1 cellular context compared by ENCODE assay signal in the genomic region with DNA sequence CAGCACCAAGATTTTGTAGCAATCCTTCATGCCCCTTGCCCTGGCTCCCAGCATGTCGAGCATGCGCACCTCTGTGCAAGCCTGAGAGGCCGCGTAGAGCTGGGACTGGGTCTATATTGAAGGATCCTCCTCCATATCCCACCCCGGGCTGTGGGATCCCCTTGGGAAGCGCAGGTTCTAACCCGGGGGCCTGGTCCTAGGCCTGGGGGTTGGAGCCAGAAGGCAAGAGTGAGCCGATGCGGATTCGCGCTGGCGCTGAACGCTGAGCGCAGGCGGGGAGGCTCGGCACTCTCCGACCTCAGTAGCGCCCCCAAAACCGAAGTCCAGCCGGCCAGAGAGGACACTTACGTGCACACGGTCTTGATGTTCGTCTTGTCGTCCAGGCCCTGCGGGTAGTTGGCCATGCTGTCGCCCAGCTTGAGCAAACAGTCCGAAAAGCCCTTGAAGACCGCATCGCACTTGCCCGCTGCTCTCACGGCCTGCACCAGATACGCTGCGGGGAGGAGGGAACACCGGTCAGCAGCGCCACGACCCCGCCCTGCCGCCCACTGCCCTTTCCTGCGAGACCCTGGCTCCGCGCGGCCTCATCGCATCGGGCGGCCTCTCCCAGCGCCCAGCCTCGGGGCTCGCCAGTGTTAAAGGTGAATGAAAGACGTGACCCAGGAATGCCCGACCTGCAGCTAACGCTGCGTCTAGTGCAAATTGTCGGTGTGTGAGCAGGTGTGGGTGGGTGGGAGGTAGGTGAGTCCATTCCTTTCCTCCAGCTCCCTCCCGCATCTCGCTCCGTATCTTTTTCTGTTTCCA.
TF ChIP-seq lines count a peak whose summit lies in the region.

No MANE protein-coding gene starts in this region.

TF ChIP-seq in IMR-90, 13 proteins besides CTCF, POLR2A, EP300 and RAD21 (continued from another document):
- TF ChIP-seq BHLHE40 (IDR thresholded peaks at IDR 0.05; ENCODE audit: low read depth, low read length) (no peak), MAFK (IDR thresholded peaks at IDR 0.05; ENCODE audit: low read depth, low read length) (no peak), RCOR1 (IDR thresholded peaks at IDR 0.05; ENCODE audit: insufficient replicate concordance, low read length) (no peak), FOS (IDR thresholded peaks at IDR 0.05; ENCODE audit: low read depth, low read length) (no peak), MXI1 (IDR thresholded peaks at IDR 0.05; ENCODE audit: borderline replicate concordance, low read depth, low read length) (no peak), CEBPB (IDR thresholded peaks at IDR 0.05; ENCODE audit: low read depth, low read length) (no peak)
